Comparison of ENCODE assay signal across 8 cellular contexts in the genomic region with DNA sequence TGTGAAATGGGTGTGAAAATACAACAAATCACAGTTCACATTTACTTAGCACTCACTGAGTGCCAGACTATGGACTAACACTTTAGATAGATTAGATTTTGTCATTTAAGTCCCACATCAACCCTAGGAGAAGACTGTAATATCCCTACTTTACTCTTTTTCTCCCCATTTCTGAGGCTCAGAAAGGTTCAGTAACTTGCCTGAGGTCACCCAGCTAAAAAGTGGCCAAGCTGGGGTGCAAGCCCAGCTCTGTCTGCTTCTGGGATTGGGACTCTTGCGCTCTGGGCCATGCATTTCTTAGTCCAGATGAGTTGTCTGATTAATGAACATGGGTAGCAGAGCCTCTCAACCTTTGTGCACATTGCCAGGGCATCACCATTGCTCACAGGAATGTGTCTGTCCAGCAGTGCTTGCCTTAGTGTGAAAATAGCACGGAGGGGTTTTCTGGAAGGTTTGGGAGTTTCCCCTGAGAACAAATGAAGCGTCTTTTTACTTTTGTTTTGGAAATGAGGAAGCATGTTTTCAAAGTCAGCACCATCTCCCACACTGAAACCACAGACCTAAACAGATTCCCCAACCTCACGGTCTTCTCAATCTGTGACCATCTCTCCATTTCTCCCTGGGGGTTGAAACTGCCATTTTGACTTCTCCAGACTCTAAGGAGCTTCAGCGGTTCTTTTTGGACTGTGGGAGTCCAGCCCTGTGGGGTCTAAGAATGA. TPM values are rescaled to one million over a fixed set of nuclear protein-coding genes. Genes with fewer than 3 reads are reported as not detected.
A peak's percentile ranks its signal among the peaks of the same experiment; 100 is the strongest.
DNase-seq lines count a peak whose midpoint lies in the region; ATAC-seq and TF ChIP-seq lines count a peak whose summit lies in the region.

No MANE protein-coding gene starts in this region.

- H3K27me3 ChIP-seq in brain microvascular endothelial cell (replicated peaks): no peaks in the 10 kb centered on the region

- intact Hi-C loops in left colon (cut with DNase I, micrococcal nuclease): no loop called here

- H3K36me3 ChIP-seq in brain microvascular endothelial cell (replicated peaks): no peaks in the 10 kb centered on the region

- peak; percentile 46 to 53 for ATAC-seq in activated T-cell treated with anti-CD3 and anti-CD28 coated beads, Interleukin-2, amount 50 U/mL, for 72 hours (replicated peaks in 1 of 2)
- peak; percentile 78 for ATAC-seq in HG03378 (IDR thresholded peaks at IDR 0.05; ENCODE audit: unreplicated experiment)
- no peak for ATAC-seq in left colon

- H3K4me3 ChIP-seq in brain microvascular endothelial cell (ENCODE audit: low read depth, low read length): no peak overlapping the region

- in situ Hi-C loops in brain microvascular endothelial cell (cut with HindIII; ENCODE audit: low pct_ligation_motif_present, low sequenced_read_pairs): no loop called here

- DNase-seq in activated T-cell treated with anti-CD3 and anti-CD28 coated beads, Interleukin-2, amount 50 U/mL, for 72 hours: no peak
- no peak for DNase-seq in activated T-cell treated with anti-CD3 and anti-CD28 coated beads for 4 hours
- peak; percentile 58 for DNase-seq in brain microvascular endothelial cell
- DNase-seq in osteocyte (ENCODE audit: extremely low spot score, unreplicated experiment): no peak
- no peak for DNase-seq in RKO (ENCODE audit: low spot score)
- no peak for DNase-seq in left colon
- DNase-seq in activated naive CD4-positive, alpha-beta T cell treated with anti-CD3 and anti-CD28 coated beads, Interleukin-2, amount 50 U/mL, for 16 hours: no peak

- peak overlapping the region; percentile 9 for H3K27ac Mint-ChIP-seq in activated T-cell treated with anti-CD3 and anti-CD28 coated beads, Interleukin-2, amount 50 U/mL, for 72 hours
- H3K27ac Mint-ChIP-seq in osteocyte (ENCODE audit: unreplicated experiment): peak overlapping the region; percentile 76

- no peaks in the 10 kb centered on the region for H3K9me3 Mint-ChIP-seq in activated T-cell treated with anti-CD3 and anti-CD28 coated beads, Interleukin-2, amount 50 U/mL, for 72 hours
- no peaks in the 10 kb centered on the region for H3K9me3 Mint-ChIP-seq in osteocyte (ENCODE audit: unreplicated experiment)

- TF ChIP-seq CTCF in brain microvascular endothelial cell (IDR thresholded peaks at IDR 0.05; ENCODE audit: low read depth, low read length, missing control alignments): no peak
- no peak for TF ChIP-seq CTCF in osteocyte (IDR thresholded peaks at IDR 0.05)

- H3K27ac ChIP-seq in brain microvascular endothelial cell: peak overlapping the region; percentile 41

- H3K4me1 Mint-ChIP-seq in activated T-cell treated with anti-CD3 and anti-CD28 coated beads, Interleukin-2, amount 50 U/mL, for 72 hours (ENCODE audit: low read depth): peaks cover 41% of the 10 kb centered on the region
- H3K4me1 Mint-ChIP-seq in osteocyte (ENCODE audit: unreplicated experiment): peaks cover 68% of the 10 kb centered on the region

- H3K36me3 Mint-ChIP-seq in activated T-cell treated with anti-CD3 and anti-CD28 coated beads, Interleukin-2, amount 50 U/mL, for 72 hours (ENCODE audit: insufficient read depth in 2 of 2): no peaks in the 10 kb centered on the region
- peaks cover 19% of the 10 kb centered on the region for H3K36me3 Mint-ChIP-seq in osteocyte (ENCODE audit: unreplicated experiment)

- peak overlapping the region; percentile 30 to 44 for H3K4me3 Mint-ChIP-seq in activated T-cell treated with anti-CD3 and anti-CD28 coated beads, Interleukin-2, amount 50 U/mL, for 72 hours
- no peak overlapping the region for H3K4me3 Mint-ChIP-seq in osteocyte (ENCODE audit: unreplicated experiment)

- H3K27me3 Mint-ChIP-seq in activated T-cell treated with anti-CD3 and anti-CD28 coated beads, Interleukin-2, amount 50 U/mL, for 72 hours (ENCODE audit: low read depth): peaks cover 12% of the 10 kb centered on the region
- H3K27me3 Mint-ChIP-seq in osteocyte (ENCODE audit: unreplicated experiment): no peaks in the 10 kb centered on the region

RNA-seq across cellular contexts. Expression of a gene that starts 31.9 kb away (rescaled TPM):
- total RNA-seq in activated T-cell treated with anti-CD3 and anti-CD28 coated beads, Interleukin-2, amount 50 U/mL, for 72 hours: 1 to 10 TPM; 2.5 to 2.6 TPM
- total RNA-seq in osteocyte (52.4 and 58.4 TPM in 2 replicates), left colon (10 to 100 TPM in 1 of 2 donors, 1 to 10 TPM in 1; 3.8 to 42.6 TPM)
